13 cellular contexts compared by ENCODE assay signal in the genomic region with DNA sequence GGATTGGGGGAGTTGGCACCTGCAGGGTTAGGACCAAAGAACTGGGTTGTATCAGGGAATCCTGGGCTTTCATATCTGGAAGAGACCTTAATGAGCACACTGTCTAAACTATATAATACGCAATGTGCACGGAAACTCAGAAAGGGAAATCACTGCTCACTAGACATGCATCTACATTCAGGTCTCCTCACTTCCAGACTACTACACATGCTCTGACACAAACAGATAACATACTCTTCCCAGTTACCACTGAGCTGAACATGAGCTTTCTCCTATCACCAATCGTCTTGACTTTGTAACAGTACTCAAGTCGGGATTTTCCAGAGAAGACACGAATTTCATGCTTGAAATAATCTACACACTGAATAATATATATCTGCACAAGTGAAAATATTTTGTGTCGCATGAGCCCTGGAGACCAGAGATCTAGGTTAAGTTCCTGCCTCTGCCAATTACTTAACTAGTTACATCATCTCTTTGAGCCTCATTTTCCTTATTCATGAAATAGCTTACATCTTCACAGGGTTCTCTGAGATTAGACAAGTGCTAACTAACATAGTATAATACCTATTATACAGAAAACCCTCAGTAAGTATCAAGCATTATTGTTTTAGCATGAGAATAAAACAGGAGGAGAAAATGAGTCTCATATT.
DNase-seq lines count a peak whose midpoint lies in the region; ATAC-seq and TF ChIP-seq lines count a peak whose summit lies in the region.
"Had no signal": no experiment of that assay in that cellular context is flagged by ENCODE, and none has a peak within 500 bp of the region (broad histone marks: within the 10 kb centered on the region; RNA-seq: fewer than 3 reads in every experiment).

No MANE protein-coding gene starts in this region.

- peak overlapping the region; percentile 67 for H3K4me2 ChIP-seq in OCI-LY3 (ENCODE audit: low read length)

- peaks cover 13% of the 10 kb centered on the region; the same call in 1 of the 2 replicates for H3K79me2 ChIP-seq in OCI-LY3 (ENCODE audit: low read length)

- H3K9me3 ChIP-seq in OCI-LY3 (ENCODE audit: insufficient read depth, low read length) = no peaks in the 10 kb centered on the region
- H3K9me3 ChIP-seq: gastroesophageal sphincter had no signal

- TF ChIP-seq CTCF in OCI-LY3 (IDR thresholded peaks at IDR 0.05; ENCODE audit: low read depth, low read length) (no peak), endothelial cell (IDR thresholded peaks at IDR 0.05; ENCODE audit: unreplicated experiment) (no peak)

- peaks cover 50% of the 10 kb centered on the region for H3K4me1 ChIP-seq in OCI-LY3 (ENCODE audit: low read length)

- no peaks in the 10 kb centered on the region for H3K27me3 ChIP-seq in OCI-LY3 (ENCODE audit: low read depth, low read length)
- H3K27me3 ChIP-seq: gastroesophageal sphincter had no signal

- H3K27ac Mint-ChIP-seq in activated CD8-positive, alpha-beta memory T cell treated with anti-CD3 and anti-CD28 coated beads, Interleukin-2, amount 10 ng/mL, durations not matched to agents 7 days and 5 days = peak overlapping the region; percentile 82
- peak overlapping the region; percentile 97 for H3K27ac Mint-ChIP-seq in endothelial cell (ENCODE audit: unreplicated experiment)
- peak overlapping the region; percentile 31 for H3K27ac Mint-ChIP-seq in stimulated activated naive B cell treated with anti-CD40 and anti-IgM and Interleukin-4, amounts not matched to agents 10 μg/mL and 1 μg/mL and 100 μg/mL, for 72 hours

- no peak overlapping the region for H3K4me3 Mint-ChIP-seq in activated CD8-positive, alpha-beta memory T cell treated with anti-CD3 and anti-CD28 coated beads, Interleukin-2, amount 10 ng/mL, durations not matched to agents 7 days and 5 days
- no peak overlapping the region for H3K4me3 Mint-ChIP-seq in endothelial cell (ENCODE audit: unreplicated experiment)
- H3K4me3 Mint-ChIP-seq in stimulated activated naive B cell treated with anti-CD40 and anti-IgM and Interleukin-4, amounts not matched to agents 10 μg/mL and 1 μg/mL and 100 μg/mL, for 72 hours = peak overlapping the region in 1 of 2 donors; percentile 7

- CTCF ChIA-PET in activated CD8-positive, alpha-beta memory T cell treated with anti-CD3 and anti-CD28 coated beads, Interleukin-2, amount 10 ng/mL, durations not matched to agents 7 days and 5 days (lab: Charles Lee) = no interaction called here

- peaks cover 23% of the 10 kb centered on the region for H3K4me1 Mint-ChIP-seq in activated CD8-positive, alpha-beta memory T cell treated with anti-CD3 and anti-CD28 coated beads, Interleukin-2, amount 10 ng/mL, durations not matched to agents 7 days and 5 days
- peaks cover 45% of the 10 kb centered on the region for H3K4me1 Mint-ChIP-seq in endothelial cell (ENCODE audit: unreplicated experiment)
- peaks cover 41 to 60% of the 10 kb centered on the region in 2 donors for H3K4me1 Mint-ChIP-seq in stimulated activated naive B cell treated with anti-CD40 and anti-IgM and Interleukin-4, amounts not matched to agents 10 μg/mL and 1 μg/mL and 100 μg/mL, for 72 hours

- intact Hi-C loops in posterior vena cava (cut with DNase I) = no loop called here

- H3K36me3 Mint-ChIP-seq in activated CD8-positive, alpha-beta memory T cell treated with anti-CD3 and anti-CD28 coated beads, Interleukin-2, amount 10 ng/mL, durations not matched to agents 7 days and 5 days = peaks cover 46% of the 10 kb centered on the region
- peaks cover 60% of the 10 kb centered on the region for H3K36me3 Mint-ChIP-seq in endothelial cell (ENCODE audit: low read depth, unreplicated experiment)
- peaks cover 40 to 52% of the 10 kb centered on the region in 2 donors for H3K36me3 Mint-ChIP-seq in stimulated activated naive B cell treated with anti-CD40 and anti-IgM and Interleukin-4, amounts not matched to agents 10 μg/mL and 1 μg/mL and 100 μg/mL, for 72 hours

- peaks cover 27% of the 10 kb centered on the region for H4K20me1 ChIP-seq in OCI-LY3 (ENCODE audit: insufficient read depth, low read length)

- no peak for TF ChIP-seq POLR2A in erythroblast (IDR thresholded peaks at IDR 0.05; ENCODE audit: low read length)

- no peaks in the 10 kb centered on the region for H3K9me3 Mint-ChIP-seq in activated CD8-positive, alpha-beta memory T cell treated with anti-CD3 and anti-CD28 coated beads, Interleukin-2, amount 10 ng/mL, durations not matched to agents 7 days and 5 days (ENCODE audit: low read depth)
- no peaks in the 10 kb centered on the region for H3K9me3 Mint-ChIP-seq in endothelial cell (ENCODE audit: unreplicated experiment)
- peaks cover 0 to 1% of the 10 kb centered on the region in 2 donors for H3K9me3 Mint-ChIP-seq in stimulated activated naive B cell treated with anti-CD40 and anti-IgM and Interleukin-4, amounts not matched to agents 10 μg/mL and 1 μg/mL and 100 μg/mL, for 72 hours

- H3K9ac ChIP-seq in OCI-LY3 (ENCODE audit: low read length) = no peak overlapping the region

- ATAC-seq in activated CD8-positive, alpha-beta memory T cell treated with anti-CD3 and anti-CD28 coated beads, Interleukin-2, amount 10 ng/mL, durations not matched to agents 7 days and 5 days = no peak
- no peak for ATAC-seq in stimulated activated naive B cell treated with anti-CD40 and anti-IgM and Interleukin-4, amounts not matched to agents 10 μg/mL and 1 μg/mL and 100 μg/mL, for 72 hours (replicated peaks)
- no peak for ATAC-seq in GM18867 (IDR thresholded peaks at IDR 0.05; ENCODE audit: unreplicated experiment)
- ATAC-seq: gastroesophageal sphincter, SK-N-SH treated with all-trans-retinoic acid at 6 μM for 48 hours had no signal

- no peak overlapping the region for H2AFZ ChIP-seq in OCI-LY3 (ENCODE audit: low read depth, low read length)

- no peaks in the 10 kb centered on the region for H3K27me3 Mint-ChIP-seq in activated CD8-positive, alpha-beta memory T cell treated with anti-CD3 and anti-CD28 coated beads, Interleukin-2, amount 10 ng/mL, durations not matched to agents 7 days and 5 days
- H3K27me3 Mint-ChIP-seq in endothelial cell (ENCODE audit: unreplicated experiment) = peaks cover 21% of the 10 kb centered on the region
- H3K27me3 Mint-ChIP-seq in stimulated activated naive B cell treated with anti-CD40 and anti-IgM and Interleukin-4, amounts not matched to agents 10 μg/mL and 1 μg/mL and 100 μg/mL, for 72 hours = no peaks in the 10 kb centered on the region

- no peak for DNase-seq in activated CD8-positive, alpha-beta memory T cell treated with anti-CD3 and anti-CD28 coated beads, Interleukin-2, amount 10 ng/mL, durations not matched to agents 7 days and 5 days
- DNase-seq in activated CD8-positive, alpha-beta memory T cell treated with anti-CD3 and anti-CD28 coated beads, Interleukin-2, amount 50 U/mL, for 48 hours = no peak
- no peak for DNase-seq in endothelial cell (ENCODE audit: low spot score)
- DNase-seq in stimulated activated naive B cell treated with anti-CD40 and anti-IgM and Interleukin-4, amounts not matched to agents 10 μg/mL and 1 μg/mL and 100 μg/mL, for 72 hours = no peak
- no peak for DNase-seq in erythroblast (lab: John Stamatoyannopoulos, UW)
- no peak for DNase-seq in posterior vena cava (ENCODE audit: low spot score)
- DNase-seq: DMS79, NCI-H2081 treated with DMSO at 0.1 percent for 48 hours, small intestine had no signal

- H3K4me3 ChIP-seq in OCI-LY3 (ENCODE audit: low read length) = no peak overlapping the region
- H3K4me3 ChIP-seq: gastroesophageal sphincter had no signal

- H3K27ac ChIP-seq in OCI-LY3 (ENCODE audit: low read length) = no peak overlapping the region

- H3K36me3 ChIP-seq in OCI-LY3 (replicated peaks; ENCODE audit: low read depth, low read length) = peaks cover 42% of the 10 kb centered on the region

Comparison
In these comparisons a context has a peak if more than half of its experiments do, and no peak if none do; other contexts are left out.
1. H3K27ac Mint-ChIP-seq: peak in every context shown above with its lines; median percentile 97 in endothelial cell; 82 in activated CD8-positive, alpha-beta memory T cell treated with anti-CD3 and anti-CD28 coated beads, Interleukin-2, amount 10 ng/mL, durations not matched to agents 7 days and 5 days; 31 in stimulated activated naive B cell treated with anti-CD40 and anti-IgM and Interleukin-4, amounts not matched to agents 10 μg/mL and 1 μg/mL and 100 μg/mL, for 72 hours.